In genomic region chr14:97634786-97635185, GRCh38 we compare ENCODE assay signal across 8 cellular contexts.
DNase-seq lines count a peak whose midpoint lies in the region; ATAC-seq, FAIRE-seq and TF ChIP-seq lines count a peak whose summit lies in the region.

No MANE protein-coding gene starts in this region.

- no peaks in the 10 kb centered on the region for H3K27me3 ChIP-seq in naive thymus-derived CD4-positive, alpha-beta T cell (ENCODE audit: control insufficient read depth in 2 of 2, insufficient read depth in 2 of 2, low read length in 2 of 2)

- peak; percentile 39 to 42; a peak in 1 of 6 replicates for ATAC-seq in A549
- peak in 1 of 2 donors; percentile 46 for ATAC-seq in activated naive CD4-positive, alpha-beta T cell treated with anti-CD3 and anti-CD28 coated beads, Interleukin-2, amount 50 U/mL, for 72 hours
- peak; percentile 79 for ATAC-seq in naive thymus-derived CD4-positive, alpha-beta T cell
- ATAC-seq in GM21381 (IDR thresholded peaks at IDR 0.05; ENCODE audit: unreplicated experiment) = no peak
- ATAC-seq in GM19463 (IDR thresholded peaks at IDR 0.05; ENCODE audit: unreplicated experiment) = no peak

- 23% methylated on average over 14 of the region's 14 CpGs for WGBS in A549 (ENCODE audit: missing lambda C conversion rate)

- no peak overlapping the region for H3K27ac ChIP-seq in A549
- peak overlapping the region; percentile 59 for H3K27ac ChIP-seq in naive thymus-derived CD4-positive, alpha-beta T cell (ENCODE audit: low read depth, low read length)

- intact Hi-C loops in naive thymus-derived CD4-positive, alpha-beta T cell (cut with micrococcal nuclease) = loop anchor here in 1 of 2 donors (2.0 kb wide), 1 partner anchor 32 kb away; no protein-coding TSS in a partner anchor

- no peak for TF ChIP-seq POLR2A in A549 (IDR thresholded peaks at IDR 0.05; ENCODE audit: low read length)

- CTCF ChIA-PET in A549 (lab: Yijun Ruan, JAX) = no interaction called here
- CTCF ChIA-PET in naive thymus-derived CD4-positive, alpha-beta T cell (lab: Charles Lee) = no interaction called here

- H3K4me2 ChIP-seq in A549 = peak overlapping the region; percentile 51

- H3K9me3 Mint-ChIP-seq in activated naive CD4-positive, alpha-beta T cell treated with anti-CD3 and anti-CD28 coated beads, Interleukin-2, amount 50 U/mL, for 72 hours = peaks cover 0 to 12% of the 10 kb centered on the region in 2 donors
- H3K9me3 Mint-ChIP-seq in naive thymus-derived CD4-positive, alpha-beta T cell = no peaks in the 10 kb centered on the region

- peaks cover 8 to 11% of the 10 kb centered on the region in 2 donors for H3K36me3 Mint-ChIP-seq in activated naive CD4-positive, alpha-beta T cell treated with anti-CD3 and anti-CD28 coated beads, Interleukin-2, amount 50 U/mL, for 72 hours
- H3K36me3 Mint-ChIP-seq in naive thymus-derived CD4-positive, alpha-beta T cell = peaks cover 0 to 13% (median 0%) of the 10 kb centered on the region in 5 donors

- no peak for TF ChIP-seq EP300 in A549 (IDR thresholded peaks at IDR 0.05)

- H3K4me1 Mint-ChIP-seq in naive thymus-derived CD4-positive, alpha-beta T cell = peaks cover 39 to 78% (median 66%) of the 10 kb centered on the region in 7 donors

- peaks cover 0 to 15% (median 0%) of the 10 kb centered on the region in 5 donors for H3K27me3 Mint-ChIP-seq in naive thymus-derived CD4-positive, alpha-beta T cell

- no peaks in the 10 kb centered on the region for H3K4me1 ChIP-seq in A549
- peaks cover 0 to 25% of the 10 kb centered on the region in 2 donors for H3K4me1 ChIP-seq in naive thymus-derived CD4-positive, alpha-beta T cell (ENCODE audit: control insufficient read depth in 2 of 2, insufficient read depth in 2 of 2, low read length in 2 of 2)

- peak overlapping the region; percentile 2; the same call in 1 of the 3 replicates for H3K4me3 ChIP-seq in A549
- peak overlapping the region; percentile 50 for H3K4me3 ChIP-seq in naive thymus-derived CD4-positive, alpha-beta T cell (ENCODE audit: low read length)

- no peaks in the 10 kb centered on the region for H3K9me3 ChIP-seq in A549
- no peaks in the 10 kb centered on the region for H3K9me3 ChIP-seq in naive thymus-derived CD4-positive, alpha-beta T cell (ENCODE audit: control insufficient read depth in 2 of 3, low read length in 3 of 3)

- TF ChIP-seq CTCF in A549 (IDR thresholded peaks at IDR 0.05) = no peak

- FAIRE-seq in A549 (lab: Jason Lieb, UNC) = no peak

- peak overlapping the region; percentile 79 to 88 for H3K27ac Mint-ChIP-seq in activated naive CD4-positive, alpha-beta T cell treated with anti-CD3 and anti-CD28 coated beads, Interleukin-2, amount 50 U/mL, for 72 hours
- peak overlapping the region; percentile 77 to 98 (median 91) for H3K27ac Mint-ChIP-seq in naive thymus-derived CD4-positive, alpha-beta T cell

- no peaks in the 10 kb centered on the region for H3K36me3 ChIP-seq in naive thymus-derived CD4-positive, alpha-beta T cell (ENCODE audit: control insufficient read depth in 2 of 3, insufficient read depth in 3 of 3, low read length in 3 of 3)

- TF ChIP-seq RAD21 in A549 (conservative IDR thresholded peaks at IDR 0.05 in 1 of 2, IDR thresholded peaks at IDR 0.05 in 1 of 2) = no peak

- POLR2A ChIA-PET in A549 (lab: Yijun Ruan, JAX) = no interaction called here
- POLR2A ChIA-PET in naive thymus-derived CD4-positive, alpha-beta T cell (lab: Charles Lee) = interaction anchor here (0.6 to 1.4 kb wide), 6 partner anchors 9 to 673 kb away, joined by 3 to 6 read pairs (median 4); no protein-coding TSS in a partner anchor

- DNase-seq in A549 (ENCODE audit: low read depth in 1 of 2, low spot score in 1 of 2) = peak in 1 of 2 experiments; percentile 11
- DNase-seq in NCI-H524 (lab: John Stamatoyannopoulos, UW) = peak; percentile 67 to 76
- DNase-seq in activated naive CD4-positive, alpha-beta T cell treated with anti-CD3 and anti-CD28 coated beads, Interleukin-2, amount 50 U/mL, for 72 hours (ENCODE audit: low spot score in 2 of 2) = no peak
- peak in 7 of 9 donors; percentile 45 to 73 (median 64) for DNase-seq in naive thymus-derived CD4-positive, alpha-beta T cell
- DNase-seq in cortex of kidney (lab: John Stamatoyannopoulos, UW) = no peak
- DNase-seq in cerebellum (ENCODE audit: low spot score) = no peak

- H3K4me3 Mint-ChIP-seq in naive thymus-derived CD4-positive, alpha-beta T cell = peak overlapping the region; percentile 79 to 99 (median 88)

TF ChIP-seq in A549, 52 proteins besides CTCF, POLR2A, EP300 and RAD21:
- TF ChIP-seq KDM1A (IDR thresholded peaks at IDR 0.05; ENCODE audit: low read depth) = no peak
- no peak for TF ChIP-seq HOXB13 (CRISPR knock-in tag; IDR thresholded peaks at IDR 0.05; ENCODE audit: low read depth)
- TF ChIP-seq FOSL2 (IDR thresholded peaks at IDR 0.05) = no peak
- no peak for TF ChIP-seq FOSL2 (CRISPR knock-in tag; IDR thresholded peaks at IDR 0.05)
- no peak for TF ChIP-seq NPAS2 (CRISPR knock-in tag; IDR thresholded peaks at IDR 0.05; ENCODE audit: borderline replicate concordance)
- no peak for TF ChIP-seq HDAC2 (IDR thresholded peaks at IDR 0.05)
- TF ChIP-seq NFE2L2 (conservative IDR thresholded peaks at IDR 0.05; ENCODE audit: low read length) = no peak
- no peak for TF ChIP-seq SMC3 (IDR thresholded peaks at IDR 0.05)
- TF ChIP-seq RNF2 (IDR thresholded peaks at IDR 0.05; ENCODE audit: borderline replicate concordance, low read depth) = no peak
- no peak for TF ChIP-seq HOXB5 (CRISPR knock-in tag; IDR thresholded peaks at IDR 0.05)
- no peak for TF ChIP-seq FOXS1 (CRISPR knock-in tag; IDR thresholded peaks at IDR 0.05)
- TF ChIP-seq HES2 (IDR thresholded peaks at IDR 0.05) = no peak
- TF ChIP-seq NR3C1 (IDR thresholded peaks at IDR 0.05) = no peak
- no peak for TF ChIP-seq REST (IDR thresholded peaks at IDR 0.05)
- TF ChIP-seq POLR2AphosphoS2 (conservative IDR thresholded peaks at IDR 0.05; ENCODE audit: low read length) = no peak
- no peak for TF ChIP-seq KDM5A (IDR thresholded peaks at IDR 0.05)
- no peak for TF ChIP-seq MAX (IDR thresholded peaks at IDR 0.05)
- TF ChIP-seq HMGXB4 (CRISPR knock-in tag; IDR thresholded peaks at IDR 0.05; ENCODE audit: borderline replicate concordance) = no peak

Comparison
In these comparisons a context has a peak if more than half of its experiments do, and no peak if none do; other contexts are left out.
1. ATAC-seq: peak in A549 (2 of 2) and naive thymus-derived CD4-positive, alpha-beta T cell (single experiment); none in GM21381 (single experiment) and GM19463 (single experiment).
2. DNase-seq: peak in NCI-H524 (2 of 2) and naive thymus-derived CD4-positive, alpha-beta T cell (7 of 9); none in activated naive CD4-positive, alpha-beta T cell treated with anti-CD3 and anti-CD28 coated beads, Interleukin-2, amount 50 U/mL, for 72 hours (0 of 2), cortex of kidney (single experiment) and cerebellum (single experiment).